ENCODE assay signal across 8 cellular contexts in the genomic region with DNA sequence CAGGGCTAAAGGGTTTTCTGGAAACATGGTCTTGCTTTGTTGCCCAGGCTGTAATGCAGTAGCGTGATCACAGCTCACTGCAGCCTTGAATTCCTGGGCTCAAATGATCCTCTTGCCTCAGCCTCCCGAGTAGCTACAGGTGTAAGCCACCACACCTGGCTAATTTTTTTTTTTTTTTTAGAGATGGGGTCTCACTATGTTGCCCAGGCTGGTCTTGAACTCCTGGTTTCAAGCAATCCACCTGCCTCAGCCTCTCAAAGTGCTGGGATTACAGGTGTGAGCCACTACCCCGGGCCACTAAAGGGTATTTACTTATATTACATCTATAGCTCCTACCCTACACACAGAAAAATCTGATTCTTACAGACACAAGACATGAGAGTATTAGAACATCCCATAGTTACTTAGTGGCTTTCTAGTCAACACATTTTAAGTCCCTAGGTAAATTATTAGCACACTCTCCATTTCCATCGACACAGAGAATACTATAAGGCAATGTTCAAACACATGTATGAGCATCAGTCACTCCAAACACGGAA. TPM values are rescaled to one million over a fixed set of nuclear protein-coding genes. Genes with fewer than 3 reads are reported as not detected.
A peak's percentile ranks its signal among the peaks of the same experiment; 100 is the strongest.
DNase-seq lines count a peak whose midpoint lies in the region; ATAC-seq and TF ChIP-seq lines count a peak whose summit lies in the region.
"Had no signal": no experiment of that assay in that cellular context is flagged by ENCODE, and none has a peak within 500 bp of the region (broad histone marks: within the 10 kb centered on the region; RNA-seq: fewer than 3 reads in every experiment).

No MANE protein-coding gene starts in this region.

- peak in 1 of 3 donors; percentile 21 for TF ChIP-seq POLR2A in body of pancreas (IDR thresholded peaks at IDR 0.05)

- no peak overlapping the region for H3K4me3 ChIP-seq in body of pancreas

- H3K36me3 Mint-ChIP-seq in stimulated activated effector memory CD8-positive, alpha-beta T cell treated with anti-CD3 and anti-CD28 coated beads, Interleukin-12 subunit alpha, Interleukin-12 subunit beta, amount 100 ng/mL, for 72 hours = peaks cover 15% of the 10 kb centered on the region

- intact Hi-C loops in body of pancreas (cut with DNase I) = loop anchor here (5.0 kb wide), 1 partner anchor 51 kb away; no protein-coding TSS in a partner anchor

- H3K27me3 ChIP-seq in body of pancreas = no peaks in the 10 kb centered on the region

- ATAC-seq in GM19372 (IDR thresholded peaks at IDR 0.05; ENCODE audit: low read depth, unreplicated experiment) = peak; percentile 30
- ATAC-seq in HG03103 (IDR thresholded peaks at IDR 0.05; ENCODE audit: low read depth, unreplicated experiment) = peak; percentile 9
- no peak for ATAC-seq in body of pancreas
- ATAC-seq in stimulated activated effector memory CD8-positive, alpha-beta T cell treated with anti-CD3 and anti-CD28 coated beads, Interleukin-12 subunit alpha, Interleukin-12 subunit beta, amount 100 ng/mL, for 72 hours = no peak

- no peaks in the 10 kb centered on the region for H3K9me3 Mint-ChIP-seq in stimulated activated effector memory CD8-positive, alpha-beta T cell treated with anti-CD3 and anti-CD28 coated beads, Interleukin-12 subunit alpha, Interleukin-12 subunit beta, amount 100 ng/mL, for 72 hours

- WGBS in body of pancreas, 2 donors = 24 to 30% methylated on average over 5 of the region's 5 CpGs

- peaks cover 30% of the 10 kb centered on the region for H3K4me1 ChIP-seq in body of pancreas

- H3K27ac Mint-ChIP-seq in stimulated activated effector memory CD8-positive, alpha-beta T cell treated with anti-CD3 and anti-CD28 coated beads, Interleukin-12 subunit alpha, Interleukin-12 subunit beta, amount 100 ng/mL, for 72 hours = peak overlapping the region; percentile 72

- peaks cover 17% of the 10 kb centered on the region for H3K4me1 Mint-ChIP-seq in stimulated activated effector memory CD8-positive, alpha-beta T cell treated with anti-CD3 and anti-CD28 coated beads, Interleukin-12 subunit alpha, Interleukin-12 subunit beta, amount 100 ng/mL, for 72 hours

- peak overlapping the region; percentile 31 for H3K4me3 Mint-ChIP-seq in stimulated activated effector memory CD8-positive, alpha-beta T cell treated with anti-CD3 and anti-CD28 coated beads, Interleukin-12 subunit alpha, Interleukin-12 subunit beta, amount 100 ng/mL, for 72 hours

- H3K9me3 ChIP-seq in body of pancreas = no peaks in the 10 kb centered on the region

- peak overlapping the region; percentile 20 to 69 (median 62) for H3K27ac ChIP-seq in body of pancreas

- no peak for TF ChIP-seq CTCF in body of pancreas (IDR thresholded peaks at IDR 0.05)

- peaks cover 0 to 4% of the 10 kb centered on the region in 2 donors for H3K36me3 ChIP-seq in body of pancreas (replicated peaks in 1 of 2; ENCODE audit: insufficient read depth in 1 of 2, low read depth in 2 of 2)

- no peak for DNase-seq in body of pancreas
- no peak for DNase-seq in stimulated activated effector memory CD8-positive, alpha-beta T cell treated with anti-CD3 and anti-CD28 coated beads, Interleukin-12 subunit alpha, Interleukin-12 subunit beta, amount 100 ng/mL, for 72 hours (ENCODE audit: low spot score in 2 of 2)
- no peak for DNase-seq in activated CD4-positive, CD25-positive, alpha-beta regulatory T cell treated with anti-CD3 and anti-CD28 coated beads, Interleukin-2, amount 50 U/mL, for 72 hours
- DNase-seq in stimulated activated CD4-positive, alpha-beta T cell treated with anti-CD3 and anti-CD28 coated beads, Interleukin-4, amount 100 ng/mL, for 4 hours = no peak
- DNase-seq in NCI-H1930 (lab: John Stamatoyannopoulos, UW) = no peak

RNA-seq across cellular contexts. Expression of a gene that starts 6.2 kb away (rescaled TPM):
- total RNA-seq in body of pancreas = 100 to 1,000 TPM in 1 of 2 donors, 10 to 100 TPM in 1; 77.1 to 128 TPM

RNA-seq across cellular contexts. Expression of a gene that starts 6.3 kb away (rescaled TPM):
- 1 to 10 TPM; 2.1 to 2.6 TPM for total RNA-seq in body of pancreas

RNA-seq across cellular contexts. Expression of a gene that starts 14.3 kb away (rescaled TPM):
- 10 to 100 TPM; 20.4 to 29.8 TPM for total RNA-seq in body of pancreas

RNA-seq across cellular contexts. Expression of a gene that starts 22.1 kb away (rescaled TPM):
- total RNA-seq in body of pancreas = 10 to 100 TPM in 1 of 2 donors, 1 to 10 TPM in 1; 6.3 to 12.2 TPM
- total RNA-seq: kidney epithelial cell had no signal

RNA-seq across cellular contexts. Expression of a gene that starts 27.6 kb away (rescaled TPM):
- 10 to 100 TPM; 78.4 to 93.7 TPM for total RNA-seq in body of pancreas

Comparison
In these comparisons a context has a peak if more than half of its experiments do, and no peak if none do; other contexts are left out.
1. ATAC-seq: peak in GM19372 (single experiment) and HG03103 (single experiment); none in body of pancreas (single experiment) and stimulated activated effector memory CD8-positive, alpha-beta T cell treated with anti-CD3 and anti-CD28 coated beads, Interleukin-12 subunit alpha, Interleukin-12 subunit beta, amount 100 ng/mL, for 72 hours (single experiment).